1 cellular context compared by ENCODE assay signal in genomic region chr2:130391058-130391871, GRCh38.
TF ChIP-seq lines count a peak whose summit lies in the region.

No MANE protein-coding gene starts in this region.

TF ChIP-seq in HepG2, 621 proteins besides CTCF, POLR2A, EP300 and RAD21 (continued from another document and continues in another):
- TF ChIP-seq BCLAF1 (IDR thresholded peaks at IDR 0.05) (no peak), ZNF496 (CRISPR knock-in tag; IDR thresholded peaks at IDR 0.05; ENCODE audit: insufficient replicate concordance) (no peak), ZNF362 (CRISPR knock-in tag; IDR thresholded peaks at IDR 0.05; ENCODE audit: borderline replicate concordance) (peak; percentile 20; the same call in 1 of the 2 replicates), HES4 (CRISPR knock-in tag; IDR thresholded peaks at IDR 0.05; ENCODE audit: borderline replicate concordance) (peak; percentile 63; the same call in 1 of the 2 replicates), HMG20B (CRISPR knock-in tag; conservative IDR thresholded peaks at IDR 0.05) (no peak), SMC3 (IDR thresholded peaks at IDR 0.05; ENCODE audit: low read length) (no peak), TBX3 (IDR thresholded peaks at IDR 0.05; ENCODE audit: borderline replicate concordance) (no peak), RBFOX2 (IDR thresholded peaks at IDR 0.05; ENCODE audit: low read depth, low read length) (peak; percentile 85), RFXAP (CRISPR knock-in tag; IDR thresholded peaks at IDR 0.05; ENCODE audit: borderline replicate concordance) (peak; percentile 33), ZNF10 (CRISPR knock-in tag; IDR thresholded peaks at IDR 0.05; ENCODE audit: borderline replicate concordance, low read depth) (no peak), FUBP1 (CRISPR knock-in tag; IDR thresholded peaks at IDR 0.05; ENCODE audit: borderline replicate concordance) (no peak), CHD2 (IDR thresholded peaks at IDR 0.05; ENCODE audit: low read depth, low read length) (no peak), ZNF274 (CRISPR knock-in tag; IDR thresholded peaks at IDR 0.05) (peak; percentile 71; the same call in 1 of the 2 replicates), ZSCAN31 (CRISPR knock-in tag; IDR thresholded peaks at IDR 0.05; ENCODE audit: low read depth) (0 out of 2 replicates have a peak, but pooled peaks have one; percentile 47), XRCC5 (optimal IDR thresholded peaks at IDR 0.05; ENCODE audit: low read length) (peak; percentile 12), TRAFD1 (CRISPR knock-in tag; IDR thresholded peaks at IDR 0.05; ENCODE audit: borderline replicate concordance) (0 out of 2 replicates have a peak, but pooled peaks have one; percentile 38), ZNF354B (CRISPR knock-in tag; IDR thresholded peaks at IDR 0.05) (0 out of 2 replicates have a peak, but pooled peaks have one; percentile 51), THAP11 (CRISPR knock-in tag; IDR thresholded peaks at IDR 0.05) (peak; percentile 28; the same call in 1 of the 2 replicates), IKZF1 (IDR thresholded peaks at IDR 0.05) (no peak), ZNF446 (CRISPR knock-in tag; IDR thresholded peaks at IDR 0.05) (no peak), ZNF800 (CRISPR knock-in tag; IDR thresholded peaks at IDR 0.05) (peak; percentile 49)
- TF ChIP-seq, protein P1, sequence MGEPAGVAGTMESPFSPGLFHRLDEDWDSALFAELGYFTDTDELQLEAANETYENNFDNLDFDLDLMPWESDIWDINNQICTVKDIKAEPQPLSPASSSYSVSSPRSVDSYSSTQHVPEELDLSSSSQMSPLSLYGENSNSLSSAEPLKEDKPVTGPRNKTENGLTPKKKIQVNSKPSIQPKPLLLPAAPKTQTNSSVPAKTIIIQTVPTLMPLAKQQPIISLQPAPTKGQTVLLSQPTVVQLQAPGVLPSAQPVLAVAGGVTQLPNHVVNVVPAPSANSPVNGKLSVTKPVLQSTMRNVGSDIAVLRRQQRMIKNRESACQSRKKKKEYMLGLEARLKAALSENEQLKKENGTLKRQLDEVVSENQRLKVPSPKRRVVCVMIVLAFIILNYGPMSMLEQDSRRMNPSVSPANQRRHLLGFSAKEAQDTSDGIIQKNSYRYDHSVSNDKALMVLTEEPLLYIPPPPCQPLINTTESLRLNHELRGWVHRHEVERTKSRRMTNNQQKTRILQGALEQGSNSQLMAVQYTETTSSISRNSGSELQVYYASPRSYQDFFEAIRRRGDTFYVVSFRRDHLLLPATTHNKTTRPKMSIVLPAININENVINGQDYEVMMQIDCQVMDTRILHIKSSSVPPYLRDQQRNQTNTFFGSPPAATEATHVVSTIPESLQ (CRISPR knock-in tag; conservative IDR thresholded peaks at IDR 0.05), result no peak
- TF ChIP-seq, protein P2, sequence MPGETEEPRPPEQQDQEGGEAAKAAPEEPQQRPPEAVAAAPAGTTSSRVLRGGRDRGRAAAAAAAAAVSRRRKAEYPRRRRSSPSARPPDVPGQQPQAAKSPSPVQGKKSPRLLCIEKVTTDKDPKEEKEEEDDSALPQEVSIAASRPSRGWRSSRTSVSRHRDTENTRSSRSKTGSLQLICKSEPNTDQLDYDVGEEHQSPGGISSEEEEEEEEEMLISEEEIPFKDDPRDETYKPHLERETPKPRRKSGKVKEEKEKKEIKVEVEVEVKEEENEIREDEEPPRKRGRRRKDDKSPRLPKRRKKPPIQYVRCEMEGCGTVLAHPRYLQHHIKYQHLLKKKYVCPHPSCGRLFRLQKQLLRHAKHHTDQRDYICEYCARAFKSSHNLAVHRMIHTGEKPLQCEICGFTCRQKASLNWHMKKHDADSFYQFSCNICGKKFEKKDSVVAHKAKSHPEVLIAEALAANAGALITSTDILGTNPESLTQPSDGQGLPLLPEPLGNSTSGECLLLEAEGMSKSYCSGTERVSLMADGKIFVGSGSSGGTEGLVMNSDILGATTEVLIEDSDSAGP (CRISPR knock-in tag; IDR thresholded peaks at IDR 0.05; ENCODE audit: borderline replicate concordance), result no peak; the same call in 1 of the 2 replicates
- TF ChIP-seq, protein P3, sequence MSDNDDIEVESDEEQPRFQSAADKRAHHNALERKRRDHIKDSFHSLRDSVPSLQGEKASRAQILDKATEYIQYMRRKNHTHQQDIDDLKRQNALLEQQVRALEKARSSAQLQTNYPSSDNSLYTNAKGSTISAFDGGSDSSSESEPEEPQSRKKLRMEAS (IDR thresholded peaks at IDR 0.05), result peak; percentile 72; the same call in 1 of the 2 replicates
- TF ChIP-seq, protein P4, sequence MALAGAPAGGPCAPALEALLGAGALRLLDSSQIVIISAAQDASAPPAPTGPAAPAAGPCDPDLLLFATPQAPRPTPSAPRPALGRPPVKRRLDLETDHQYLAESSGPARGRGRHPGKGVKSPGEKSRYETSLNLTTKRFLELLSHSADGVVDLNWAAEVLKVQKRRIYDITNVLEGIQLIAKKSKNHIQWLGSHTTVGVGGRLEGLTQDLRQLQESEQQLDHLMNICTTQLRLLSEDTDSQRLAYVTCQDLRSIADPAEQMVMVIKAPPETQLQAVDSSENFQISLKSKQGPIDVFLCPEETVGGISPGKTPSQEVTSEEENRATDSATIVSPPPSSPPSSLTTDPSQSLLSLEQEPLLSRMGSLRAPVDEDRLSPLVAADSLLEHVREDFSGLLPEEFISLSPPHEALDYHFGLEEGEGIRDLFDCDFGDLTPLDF (CRISPR knock-in tag; IDR thresholded peaks at IDR 0.05), result 0 out of 2 replicates have a peak, but pooled peaks have one; percentile 63
- TF ChIP-seq, protein P5, sequence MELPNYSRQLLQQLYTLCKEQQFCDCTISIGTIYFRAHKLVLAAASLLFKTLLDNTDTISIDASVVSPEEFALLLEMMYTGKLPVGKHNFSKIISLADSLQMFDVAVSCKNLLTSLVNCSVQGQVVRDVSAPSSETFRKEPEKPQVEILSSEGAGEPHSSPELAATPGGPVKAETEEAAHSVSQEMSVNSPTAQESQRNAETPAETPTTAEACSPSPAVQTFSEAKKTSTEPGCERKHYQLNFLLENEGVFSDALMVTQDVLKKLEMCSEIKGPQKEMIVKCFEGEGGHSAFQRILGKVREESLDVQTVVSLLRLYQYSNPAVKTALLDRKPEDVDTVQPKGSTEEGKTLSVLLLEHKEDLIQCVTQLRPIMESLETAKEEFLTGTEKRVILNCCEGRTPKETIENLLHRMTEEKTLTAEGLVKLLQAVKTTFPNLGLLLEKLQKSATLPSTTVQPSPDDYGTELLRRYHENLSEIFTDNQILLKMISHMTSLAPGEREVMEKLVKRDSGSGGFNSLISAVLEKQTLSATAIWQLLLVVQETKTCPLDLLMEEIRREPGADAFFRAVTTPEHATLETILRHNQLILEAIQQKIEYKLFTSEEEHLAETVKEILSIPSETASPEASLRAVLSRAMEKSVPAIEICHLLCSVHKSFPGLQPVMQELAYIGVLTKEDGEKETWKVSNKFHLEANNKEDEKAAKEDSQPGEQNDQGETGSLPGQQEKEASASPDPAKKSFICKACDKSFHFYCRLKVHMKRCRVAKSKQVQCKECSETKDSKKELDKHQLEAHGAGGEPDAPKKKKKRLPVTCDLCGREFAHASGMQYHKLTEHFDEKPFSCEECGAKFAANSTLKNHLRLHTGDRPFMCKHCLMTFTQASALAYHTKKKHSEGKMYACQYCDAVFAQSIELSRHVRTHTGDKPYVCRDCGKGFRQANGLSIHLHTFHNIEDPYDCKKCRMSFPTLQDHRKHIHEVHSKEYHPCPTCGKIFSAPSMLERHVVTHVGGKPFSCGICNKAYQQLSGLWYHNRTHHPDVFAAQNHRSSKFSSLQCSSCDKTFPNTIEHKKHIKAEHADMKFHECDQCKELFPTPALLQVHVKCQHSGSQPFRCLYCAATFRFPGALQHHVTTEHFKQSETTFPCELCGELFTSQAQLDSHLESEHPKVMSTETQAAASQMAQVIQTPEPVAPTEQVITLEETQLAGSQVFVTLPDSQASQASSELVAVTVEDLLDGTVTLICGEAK (IDR thresholded peaks at IDR 0.05), result no peak
- TF ChIP-seq, protein P5 (CRISPR knock-in tag; IDR thresholded peaks at IDR 0.05), result peak; percentile 13; the same call in 1 of the 2 replicates
